Comparison of ENCODE assay signal across 1 cellular context in the genomic region with DNA sequence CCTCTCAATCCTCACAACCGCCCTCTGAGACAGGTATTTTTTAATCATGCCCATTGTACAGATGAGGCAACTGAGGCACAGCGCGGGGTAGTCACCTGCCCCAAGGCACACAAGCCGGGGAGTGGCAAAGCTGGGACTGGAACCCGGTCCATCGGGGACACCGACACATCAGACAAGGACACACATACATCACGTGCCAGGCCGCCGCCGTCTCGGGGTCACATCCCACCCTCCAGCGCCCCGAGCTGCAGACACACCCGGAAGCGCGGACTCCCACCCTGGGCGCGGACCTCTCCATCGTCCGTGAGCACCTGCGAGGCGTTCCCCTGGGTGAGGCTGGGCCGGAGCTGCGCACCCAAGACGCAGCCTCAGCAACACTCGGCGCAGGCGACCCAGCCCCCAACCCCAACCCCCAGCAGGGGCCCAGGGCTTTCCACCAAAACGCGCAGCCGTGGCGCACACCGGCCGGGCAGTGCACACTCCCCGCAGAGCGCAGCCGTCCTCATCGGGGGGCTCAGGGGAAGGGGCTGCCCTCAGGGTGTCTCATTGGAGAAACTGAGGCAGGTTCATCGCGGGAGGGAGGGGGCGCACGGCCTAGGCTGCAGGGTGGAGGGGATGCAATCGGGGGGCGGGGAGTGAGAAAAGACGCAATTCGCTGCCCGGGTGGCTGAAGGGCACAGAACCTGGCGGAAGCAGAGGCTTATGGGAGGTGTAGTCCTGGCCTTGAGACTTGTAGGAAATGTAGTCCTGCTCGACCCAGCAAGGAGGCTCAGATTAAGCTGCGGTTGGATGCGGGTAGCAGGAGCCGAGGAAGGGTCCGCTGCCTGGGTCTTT.
TF ChIP-seq lines count a peak whose summit lies in the region.

No MANE protein-coding gene starts in this region.

TF ChIP-seq in K562, 482 proteins besides CTCF, POLR2A, EP300 and RAD21 (continued from another document and continues in another):
- TF ChIP-seq, protein P1, sequence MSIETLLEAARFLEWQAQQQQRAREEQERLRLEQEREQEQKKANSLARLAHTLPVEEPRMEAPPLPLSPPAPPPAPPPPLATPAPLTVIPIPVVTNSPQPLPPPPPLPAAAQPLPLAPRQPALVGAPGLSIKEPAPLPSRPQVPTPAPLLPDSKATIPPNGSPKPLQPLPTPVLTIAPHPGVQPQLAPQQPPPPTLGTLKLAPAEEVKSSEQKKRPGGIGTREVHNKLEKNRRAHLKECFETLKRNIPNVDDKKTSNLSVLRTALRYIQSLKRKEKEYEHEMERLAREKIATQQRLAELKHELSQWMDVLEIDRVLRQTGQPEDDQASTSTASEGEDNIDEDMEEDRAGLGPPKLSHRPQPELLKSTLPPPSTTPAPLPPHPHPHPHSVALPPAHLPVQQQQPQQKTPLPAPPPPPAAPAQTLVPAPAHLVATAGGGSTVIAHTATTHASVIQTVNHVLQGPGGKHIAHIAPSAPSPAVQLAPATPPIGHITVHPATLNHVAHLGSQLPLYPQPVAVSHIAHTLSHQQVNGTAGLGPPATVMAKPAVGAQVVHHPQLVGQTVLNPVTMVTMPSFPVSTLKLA (conservative IDR thresholded peaks at IDR 0.05): no peak
- TF ChIP-seq, protein P2, sequence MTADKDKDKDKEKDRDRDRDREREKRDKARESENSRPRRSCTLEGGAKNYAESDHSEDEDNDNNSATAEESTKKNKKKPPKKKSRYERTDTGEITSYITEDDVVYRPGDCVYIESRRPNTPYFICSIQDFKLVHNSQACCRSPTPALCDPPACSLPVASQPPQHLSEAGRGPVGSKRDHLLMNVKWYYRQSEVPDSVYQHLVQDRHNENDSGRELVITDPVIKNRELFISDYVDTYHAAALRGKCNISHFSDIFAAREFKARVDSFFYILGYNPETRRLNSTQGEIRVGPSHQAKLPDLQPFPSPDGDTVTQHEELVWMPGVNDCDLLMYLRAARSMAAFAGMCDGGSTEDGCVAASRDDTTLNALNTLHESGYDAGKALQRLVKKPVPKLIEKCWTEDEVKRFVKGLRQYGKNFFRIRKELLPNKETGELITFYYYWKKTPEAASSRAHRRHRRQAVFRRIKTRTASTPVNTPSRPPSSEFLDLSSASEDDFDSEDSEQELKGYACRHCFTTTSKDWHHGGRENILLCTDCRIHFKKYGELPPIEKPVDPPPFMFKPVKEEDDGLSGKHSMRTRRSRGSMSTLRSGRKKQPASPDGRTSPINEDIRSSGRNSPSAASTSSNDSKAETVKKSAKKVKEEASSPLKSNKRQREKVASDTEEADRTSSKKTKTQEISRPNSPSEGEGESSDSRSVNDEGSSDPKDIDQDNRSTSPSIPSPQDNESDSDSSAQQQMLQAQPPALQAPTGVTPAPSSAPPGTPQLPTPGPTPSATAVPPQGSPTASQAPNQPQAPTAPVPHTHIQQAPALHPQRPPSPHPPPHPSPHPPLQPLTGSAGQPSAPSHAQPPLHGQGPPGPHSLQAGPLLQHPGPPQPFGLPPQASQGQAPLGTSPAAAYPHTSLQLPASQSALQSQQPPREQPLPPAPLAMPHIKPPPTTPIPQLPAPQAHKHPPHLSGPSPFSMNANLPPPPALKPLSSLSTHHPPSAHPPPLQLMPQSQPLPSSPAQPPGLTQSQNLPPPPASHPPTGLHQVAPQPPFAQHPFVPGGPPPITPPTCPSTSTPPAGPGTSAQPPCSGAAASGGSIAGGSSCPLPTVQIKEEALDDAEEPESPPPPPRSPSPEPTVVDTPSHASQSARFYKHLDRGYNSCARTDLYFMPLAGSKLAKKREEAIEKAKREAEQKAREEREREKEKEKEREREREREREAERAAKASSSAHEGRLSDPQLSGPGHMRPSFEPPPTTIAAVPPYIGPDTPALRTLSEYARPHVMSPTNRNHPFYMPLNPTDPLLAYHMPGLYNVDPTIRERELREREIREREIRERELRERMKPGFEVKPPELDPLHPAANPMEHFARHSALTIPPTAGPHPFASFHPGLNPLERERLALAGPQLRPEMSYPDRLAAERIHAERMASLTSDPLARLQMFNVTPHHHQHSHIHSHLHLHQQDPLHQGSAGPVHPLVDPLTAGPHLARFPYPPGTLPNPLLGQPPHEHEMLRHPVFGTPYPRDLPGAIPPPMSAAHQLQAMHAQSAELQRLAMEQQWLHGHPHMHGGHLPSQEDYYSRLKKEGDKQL (CRISPR knock-in tag; IDR thresholded peaks at IDR 0.05; ENCODE audit: borderline replicate concordance): no peak
- no peak for TF ChIP-seq ZNF12 (CRISPR knock-in tag; IDR thresholded peaks at IDR 0.05)
- TF ChIP-seq RCOR1 (IDR thresholded peaks at IDR 0.05; ENCODE audit: borderline replicate concordance in 1 of 2, low read depth in 2 of 2, low read length in 2 of 2): peak; percentile 33 to 87; a peak in 3 of 4 replicates
- TF ChIP-seq CBFB (CRISPR knock-in tag; IDR thresholded peaks at IDR 0.05): no peak
- TF ChIP-seq ZNF124 (CRISPR knock-in tag; IDR thresholded peaks at IDR 0.05): no peak
- TF ChIP-seq SRSF7 (optimal IDR thresholded peaks at IDR 0.05; ENCODE audit: low read depth, low read length): no peak
- TF ChIP-seq, protein P3, sequence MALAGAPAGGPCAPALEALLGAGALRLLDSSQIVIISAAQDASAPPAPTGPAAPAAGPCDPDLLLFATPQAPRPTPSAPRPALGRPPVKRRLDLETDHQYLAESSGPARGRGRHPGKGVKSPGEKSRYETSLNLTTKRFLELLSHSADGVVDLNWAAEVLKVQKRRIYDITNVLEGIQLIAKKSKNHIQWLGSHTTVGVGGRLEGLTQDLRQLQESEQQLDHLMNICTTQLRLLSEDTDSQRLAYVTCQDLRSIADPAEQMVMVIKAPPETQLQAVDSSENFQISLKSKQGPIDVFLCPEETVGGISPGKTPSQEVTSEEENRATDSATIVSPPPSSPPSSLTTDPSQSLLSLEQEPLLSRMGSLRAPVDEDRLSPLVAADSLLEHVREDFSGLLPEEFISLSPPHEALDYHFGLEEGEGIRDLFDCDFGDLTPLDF (CRISPR knock-in tag; IDR thresholded peaks at IDR 0.05): no peak
- TF ChIP-seq MTA3 (IDR thresholded peaks at IDR 0.05; ENCODE audit: borderline replicate concordance): 0 out of 2 replicates have a peak, but pooled peaks have one; percentile 25
- TF ChIP-seq, protein P4, sequence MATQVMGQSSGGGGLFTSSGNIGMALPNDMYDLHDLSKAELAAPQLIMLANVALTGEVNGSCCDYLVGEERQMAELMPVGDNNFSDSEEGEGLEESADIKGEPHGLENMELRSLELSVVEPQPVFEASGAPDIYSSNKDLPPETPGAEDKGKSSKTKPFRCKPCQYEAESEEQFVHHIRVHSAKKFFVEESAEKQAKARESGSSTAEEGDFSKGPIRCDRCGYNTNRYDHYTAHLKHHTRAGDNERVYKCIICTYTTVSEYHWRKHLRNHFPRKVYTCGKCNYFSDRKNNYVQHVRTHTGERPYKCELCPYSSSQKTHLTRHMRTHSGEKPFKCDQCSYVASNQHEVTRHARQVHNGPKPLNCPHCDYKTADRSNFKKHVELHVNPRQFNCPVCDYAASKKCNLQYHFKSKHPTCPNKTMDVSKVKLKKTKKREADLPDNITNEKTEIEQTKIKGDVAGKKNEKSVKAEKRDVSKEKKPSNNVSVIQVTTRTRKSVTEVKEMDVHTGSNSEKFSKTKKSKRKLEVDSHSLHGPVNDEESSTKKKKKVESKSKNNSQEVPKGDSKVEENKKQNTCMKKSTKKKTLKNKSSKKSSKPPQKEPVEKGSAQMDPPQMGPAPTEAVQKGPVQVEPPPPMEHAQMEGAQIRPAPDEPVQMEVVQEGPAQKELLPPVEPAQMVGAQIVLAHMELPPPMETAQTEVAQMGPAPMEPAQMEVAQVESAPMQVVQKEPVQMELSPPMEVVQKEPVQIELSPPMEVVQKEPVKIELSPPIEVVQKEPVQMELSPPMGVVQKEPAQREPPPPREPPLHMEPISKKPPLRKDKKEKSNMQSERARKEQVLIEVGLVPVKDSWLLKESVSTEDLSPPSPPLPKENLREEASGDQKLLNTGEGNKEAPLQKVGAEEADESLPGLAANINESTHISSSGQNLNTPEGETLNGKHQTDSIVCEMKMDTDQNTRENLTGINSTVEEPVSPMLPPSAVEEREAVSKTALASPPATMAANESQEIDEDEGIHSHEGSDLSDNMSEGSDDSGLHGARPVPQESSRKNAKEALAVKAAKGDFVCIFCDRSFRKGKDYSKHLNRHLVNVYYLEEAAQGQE (CRISPR knock-in tag; IDR thresholded peaks at IDR 0.05; ENCODE audit: low read depth): no peak; the same call in 1 of the 2 replicates
- TF ChIP-seq, protein P5, sequence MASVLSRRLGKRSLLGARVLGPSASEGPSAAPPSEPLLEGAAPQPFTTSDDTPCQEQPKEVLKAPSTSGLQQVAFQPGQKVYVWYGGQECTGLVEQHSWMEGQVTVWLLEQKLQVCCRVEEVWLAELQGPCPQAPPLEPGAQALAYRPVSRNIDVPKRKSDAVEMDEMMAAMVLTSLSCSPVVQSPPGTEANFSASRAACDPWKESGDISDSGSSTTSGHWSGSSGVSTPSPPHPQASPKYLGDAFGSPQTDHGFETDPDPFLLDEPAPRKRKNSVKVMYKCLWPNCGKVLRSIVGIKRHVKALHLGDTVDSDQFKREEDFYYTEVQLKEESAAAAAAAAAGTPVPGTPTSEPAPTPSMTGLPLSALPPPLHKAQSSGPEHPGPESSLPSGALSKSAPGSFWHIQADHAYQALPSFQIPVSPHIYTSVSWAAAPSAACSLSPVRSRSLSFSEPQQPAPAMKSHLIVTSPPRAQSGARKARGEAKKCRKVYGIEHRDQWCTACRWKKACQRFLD (CRISPR knock-in tag; IDR thresholded peaks at IDR 0.05): no peak
- TF ChIP-seq C11orf30 (IDR thresholded peaks at IDR 0.05; ENCODE audit: low read depth): no peak
- no peak for TF ChIP-seq ZSCAN29 (IDR thresholded peaks at IDR 0.05)
- no peak for TF ChIP-seq GATAD2B (IDR thresholded peaks at IDR 0.05; ENCODE audit: borderline replicate concordance)
- TF ChIP-seq RNF2 (IDR thresholded peaks at IDR 0.05): no peak
- no peak for TF ChIP-seq ZNF444 (CRISPR knock-in tag; IDR thresholded peaks at IDR 0.05)
- TF ChIP-seq CBX8 (IDR thresholded peaks at IDR 0.05; ENCODE audit: borderline replicate concordance, extremely low read depth, low read depth, low read length, poor library complexity, severe bottlenecking): no peak
- TF ChIP-seq ZFPM2 (CRISPR knock-in tag; IDR thresholded peaks at IDR 0.05): no peak
- TF ChIP-seq CBFA2T2 (conservative IDR thresholded peaks at IDR 0.05): no peak
- peak; percentile 87; the same call in 1 of the 2 replicates for TF ChIP-seq HDAC2 (IDR thresholded peaks at IDR 0.05)
- TF ChIP-seq, protein P6, sequence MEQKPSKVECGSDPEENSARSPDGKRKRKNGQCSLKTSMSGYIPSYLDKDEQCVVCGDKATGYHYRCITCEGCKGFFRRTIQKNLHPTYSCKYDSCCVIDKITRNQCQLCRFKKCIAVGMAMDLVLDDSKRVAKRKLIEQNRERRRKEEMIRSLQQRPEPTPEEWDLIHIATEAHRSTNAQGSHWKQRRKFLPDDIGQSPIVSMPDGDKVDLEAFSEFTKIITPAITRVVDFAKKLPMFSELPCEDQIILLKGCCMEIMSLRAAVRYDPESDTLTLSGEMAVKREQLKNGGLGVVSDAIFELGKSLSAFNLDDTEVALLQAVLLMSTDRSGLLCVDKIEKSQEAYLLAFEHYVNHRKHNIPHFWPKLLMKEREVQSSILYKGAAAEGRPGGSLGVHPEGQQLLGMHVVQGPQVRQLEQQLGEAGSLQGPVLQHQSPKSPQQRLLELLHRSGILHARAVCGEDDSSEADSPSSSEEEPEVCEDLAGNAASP (IDR thresholded peaks at IDR 0.05): no peak
- TF ChIP-seq YY1 (IDR thresholded peaks at IDR 0.05; ENCODE audit: borderline replicate concordance in 1 of 3, control insufficient read depth in 1 of 3, extremely low read depth in 1 of 3, insufficient read depth in 3 of 3, insufficient read length in 1 of 3, insufficient replicate concordance in 2 of 3, low read depth in 1 of 3, low read length in 2 of 3): no peak
- TF ChIP-seq, protein P7, sequence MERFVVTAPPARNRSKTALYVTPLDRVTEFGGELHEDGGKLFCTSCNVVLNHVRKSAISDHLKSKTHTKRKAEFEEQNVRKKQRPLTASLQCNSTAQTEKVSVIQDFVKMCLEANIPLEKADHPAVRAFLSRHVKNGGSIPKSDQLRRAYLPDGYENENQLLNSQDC (CRISPR knock-in tag; IDR thresholded peaks at IDR 0.05): no peak
- TF ChIP-seq, protein P8, sequence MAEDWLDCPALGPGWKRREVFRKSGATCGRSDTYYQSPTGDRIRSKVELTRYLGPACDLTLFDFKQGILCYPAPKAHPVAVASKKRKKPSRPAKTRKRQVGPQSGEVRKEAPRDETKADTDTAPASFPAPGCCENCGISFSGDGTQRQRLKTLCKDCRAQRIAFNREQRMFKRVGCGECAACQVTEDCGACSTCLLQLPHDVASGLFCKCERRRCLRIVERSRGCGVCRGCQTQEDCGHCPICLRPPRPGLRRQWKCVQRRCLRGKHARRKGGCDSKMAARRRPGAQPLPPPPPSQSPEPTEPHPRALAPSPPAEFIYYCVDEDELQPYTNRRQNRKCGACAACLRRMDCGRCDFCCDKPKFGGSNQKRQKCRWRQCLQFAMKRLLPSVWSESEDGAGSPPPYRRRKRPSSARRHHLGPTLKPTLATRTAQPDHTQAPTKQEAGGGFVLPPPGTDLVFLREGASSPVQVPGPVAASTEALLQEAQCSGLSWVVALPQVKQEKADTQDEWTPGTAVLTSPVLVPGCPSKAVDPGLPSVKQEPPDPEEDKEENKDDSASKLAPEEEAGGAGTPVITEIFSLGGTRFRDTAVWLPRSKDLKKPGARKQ (CRISPR knock-in tag; IDR thresholded peaks at IDR 0.05): no peak
- no peak for TF ChIP-seq ZNF23 (CRISPR knock-in tag; IDR thresholded peaks at IDR 0.05)
- TF ChIP-seq, protein P9, sequence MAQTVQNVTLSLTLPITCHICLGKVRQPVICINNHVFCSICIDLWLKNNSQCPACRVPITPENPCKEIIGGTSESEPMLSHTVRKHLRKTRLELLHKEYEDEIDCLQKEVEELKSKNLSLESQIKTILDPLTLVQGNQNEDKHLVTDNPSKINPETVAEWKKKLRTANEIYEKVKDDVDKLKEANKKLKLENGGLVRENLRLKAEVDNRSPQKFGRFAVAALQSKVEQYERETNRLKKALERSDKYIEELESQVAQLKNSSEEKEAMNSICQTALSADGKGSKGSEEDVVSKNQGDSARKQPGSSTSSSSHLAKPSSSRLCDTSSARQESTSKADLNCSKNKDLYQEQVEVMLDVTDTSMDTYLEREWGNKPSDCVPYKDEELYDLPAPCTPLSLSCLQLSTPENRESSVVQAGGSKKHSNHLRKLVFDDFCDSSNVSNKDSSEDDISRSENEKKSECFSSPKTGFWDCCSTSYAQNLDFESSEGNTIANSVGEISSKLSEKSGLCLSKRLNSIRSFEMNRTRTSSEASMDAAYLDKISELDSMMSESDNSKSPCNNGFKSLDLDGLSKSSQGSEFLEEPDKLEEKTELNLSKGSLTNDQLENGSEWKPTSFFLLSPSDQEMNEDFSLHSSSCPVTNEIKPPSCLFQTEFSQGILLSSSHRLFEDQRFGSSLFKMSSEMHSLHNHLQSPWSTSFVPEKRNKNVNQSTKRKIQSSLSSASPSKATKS (CRISPR knock-in tag; IDR thresholded peaks at IDR 0.05): no peak
- TF ChIP-seq, protein P10, sequence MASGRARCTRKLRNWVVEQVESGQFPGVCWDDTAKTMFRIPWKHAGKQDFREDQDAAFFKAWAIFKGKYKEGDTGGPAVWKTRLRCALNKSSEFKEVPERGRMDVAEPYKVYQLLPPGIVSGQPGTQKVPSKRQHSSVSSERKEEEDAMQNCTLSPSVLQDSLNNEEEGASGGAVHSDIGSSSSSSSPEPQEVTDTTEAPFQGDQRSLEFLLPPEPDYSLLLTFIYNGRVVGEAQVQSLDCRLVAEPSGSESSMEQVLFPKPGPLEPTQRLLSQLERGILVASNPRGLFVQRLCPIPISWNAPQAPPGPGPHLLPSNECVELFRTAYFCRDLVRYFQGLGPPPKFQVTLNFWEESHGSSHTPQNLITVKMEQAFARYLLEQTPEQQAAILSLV (tag; IDR thresholded peaks at IDR 0.05): no peak
- no peak for TF ChIP-seq SMAD1 (IDR thresholded peaks at IDR 0.05; ENCODE audit: low read depth, low read length, partially characterized antibody)
- no peak for TF ChIP-seq ZFP1 (CRISPR knock-in tag; IDR thresholded peaks at IDR 0.05)
- TF ChIP-seq RBM39 (optimal IDR thresholded peaks at IDR 0.05; ENCODE audit: low read depth, low read length): no peak
